ENCODE assay signal across 22 cellular contexts in genomic region chr17:41419712-41420111, GRCh38. TPM values are rescaled to one million over a fixed set of nuclear protein-coding genes. Genes with fewer than 3 reads are reported as not detected.
DNase-seq lines count a peak whose midpoint lies in the region; ATAC-seq lines count a peak whose summit lies in the region.
"Had no signal": no experiment of that assay in that cellular context is flagged by ENCODE, and none has a peak within 500 bp of the region (broad histone marks: within the 10 kb centered on the region; RNA-seq: fewer than 3 reads in every experiment).

No MANE protein-coding gene starts in this region.

- ATAC-seq in T-helper 17 cell: peak; percentile 57
- no peak for ATAC-seq in GM19023 (IDR thresholded peaks at IDR 0.05; ENCODE audit: unreplicated experiment)
- ATAC-seq: K562 had no signal

- H3K27me3 ChIP-seq in trophoblast cell (ENCODE audit: insufficient read depth, low read length): no peaks in the 10 kb centered on the region
- H3K27me3 ChIP-seq: BE2C had no signal

- no peak overlapping the region for H3K4me2 ChIP-seq in trophoblast cell (ENCODE audit: low read length)

- H3K36me3 ChIP-seq in trophoblast cell (ENCODE audit: control insufficient read depth in 1 of 2, insufficient read depth in 2 of 2, low read length in 2 of 2): no peaks in the 10 kb centered on the region
- H3K36me3 ChIP-seq: BE2C had no signal

- DNase-seq in DMS79 treated with DMSO at 0.1 percent for 48 hours (lab: John Stamatoyannopoulos, UW) (peak; percentile 81), T-helper 17 cell (no peak), epithelial cell of prostate (ENCODE audit: low read depth, low spot score) (no peak), trophoblast cell (no peak), dermis blood vessel endothelial cell (no peak)
- no peak for DNase-seq in stimulated activated CD4-positive, alpha-beta T cell treated with anti-CD3 and anti-CD28 coated beads, Interleukin-12 subunit alpha, Interleukin-12 subunit beta, amount 100 ng/mL, for 4 hours
- DNase-seq in effector CD4-positive, alpha-beta T cell: no peak
- DNase-seq: BE2C; CD4-positive, CD25-positive, alpha-beta regulatory T cell; COR-L47; DMS 273 treated with DMSO at 0.1 percent for 48 hours; GDM1; H9; NCI-H1105; NCI-H2081; NCI-H748 treated with DMSO at 0.1 percent for 48 hours; OCI-M1; RPMI8226 had no signal

- no peak overlapping the region for H3K4me3 Mint-ChIP-seq in T-helper 17 cell
- H3K4me3 Mint-ChIP-seq: CD4-positive, CD25-positive, alpha-beta regulatory T cell; H9 had no signal

- H3K79me1 ChIP-seq in trophoblast cell (ENCODE audit: low read length): peaks cover 3% of the 10 kb centered on the region

- H3K9ac ChIP-seq in trophoblast cell (ENCODE audit: low read length): no peak overlapping the region

- no peak overlapping the region for H4K91ac ChIP-seq in trophoblast cell (ENCODE audit: low read depth, low read length)

- H2BK5ac ChIP-seq in trophoblast cell (ENCODE audit: low read depth, low read length, poor library complexity): no peak overlapping the region

- H2AK5ac ChIP-seq in trophoblast cell (ENCODE audit: low read length): no peak overlapping the region

- H4K12ac ChIP-seq in trophoblast cell (ENCODE audit: low read depth, low read length): no peak overlapping the region

- H3K4me3 ChIP-seq in trophoblast cell (ENCODE audit: low read depth, low read length): no peak overlapping the region
- H3K4me3 ChIP-seq: K562 had no signal

- H3K36me3 Mint-ChIP-seq in T-helper 17 cell (ENCODE audit: low read depth): peaks cover 7% of the 10 kb centered on the region
- H3K36me3 Mint-ChIP-seq: CD4-positive, CD25-positive, alpha-beta regulatory T cell had no signal

- peaks cover 16% of the 10 kb centered on the region for H3K4me1 Mint-ChIP-seq in T-helper 17 cell

- H2AFZ ChIP-seq in trophoblast cell (ENCODE audit: insufficient read depth, low read length, poor library complexity): no peak overlapping the region

- H3K4ac ChIP-seq in trophoblast cell (ENCODE audit: low read depth, low read length): no peak overlapping the region

- WGBS in trophoblast cell (ENCODE audit: extremely low coverage, insufficient coverage, insufficient read length): no CpG with 5 or more reads among the region's 4 CpGs

- peaks cover 11 to 26% of the 10 kb centered on the region in 2 experiments for H3K4me1 ChIP-seq in trophoblast cell (ENCODE audit: control insufficient read depth in 1 of 2, insufficient read depth in 2 of 2, low read length in 2 of 2)

- H3K9me3 ChIP-seq in T-helper 17 cell (ENCODE audit: control insufficient read depth, low read length, poor library complexity, severe bottlenecking): no peaks in the 10 kb centered on the region
- H3K9me3 ChIP-seq in trophoblast cell (ENCODE audit: insufficient read depth, low read depth, low read length): peaks cover 2% of the 10 kb centered on the region
- H3K9me3 ChIP-seq: BE2C had no signal

- H3K27ac ChIP-seq in epithelial cell of prostate: peak overlapping the region; percentile 84
- H3K27ac ChIP-seq in trophoblast cell (ENCODE audit: low read depth, low read length): no peak overlapping the region

- no peak overlapping the region for H3K18ac ChIP-seq in trophoblast cell (ENCODE audit: low read length)

- no peak overlapping the region for H3K14ac ChIP-seq in trophoblast cell (ENCODE audit: low read length)

- H2BK12ac ChIP-seq in trophoblast cell (ENCODE audit: low read length): peak overlapping the region; percentile 21

- H3K27me3 Mint-ChIP-seq in T-helper 17 cell: peaks cover 12% of the 10 kb centered on the region

- no peak overlapping the region for H3K23ac ChIP-seq in trophoblast cell (ENCODE audit: low read length)

- no peak overlapping the region for H4K8ac ChIP-seq in trophoblast cell (ENCODE audit: low read depth, low read length)

- H2BK120ac ChIP-seq in trophoblast cell (ENCODE audit: insufficient read depth, low read length, poor library complexity): no peak overlapping the region

- H3K79me2 ChIP-seq in trophoblast cell (ENCODE audit: control insufficient read depth, insufficient read depth, low read length, poor library complexity): no peaks in the 10 kb centered on the region

- H3K27ac Mint-ChIP-seq in T-helper 17 cell: no peak overlapping the region
- H3K27ac Mint-ChIP-seq: CD4-positive, CD25-positive, alpha-beta regulatory T cell; H9 had no signal

RNA-seq across cellular contexts. Expression of gene KRT37, which starts 4.7 kb away (rescaled TPM):
- not detected for total RNA-seq in T-helper 17 cell
- polyA plus RNA-seq in trophoblast cell (2013): 0.03 and 0.07 TPM in 2 replicates
- total RNA-seq in dermis blood vessel endothelial cell: not detected in 2 replicates
- total RNA-seq: CD4-positive, CD25-positive, alpha-beta regulatory T cell; Daoy; H9; K562; NCI-H460 had no signal
- polyA plus RNA-seq: CD4-positive, CD25-positive, alpha-beta regulatory T cell; K562 had no signal

RNA-seq across cellular contexts. Expression of gene KRT38, which starts 21.1 kb away (rescaled TPM):
- not detected for total RNA-seq in T-helper 17 cell
- not detected in 2 replicates for polyA plus RNA-seq in trophoblast cell (2013)
- not detected in 2 replicates for total RNA-seq in dermis blood vessel endothelial cell
- total RNA-seq: CD4-positive, CD25-positive, alpha-beta regulatory T cell; Daoy; H9; K562; NCI-H460 had no signal
- polyA plus RNA-seq: CD4-positive, CD25-positive, alpha-beta regulatory T cell; K562 had no signal

RNA-seq across cellular contexts. Expression of gene KRT31, which starts 22.3 kb away (rescaled TPM):
- not detected for total RNA-seq in T-helper 17 cell
- not detected in 2 replicates for polyA plus RNA-seq in trophoblast cell (2013)
- total RNA-seq in dermis blood vessel endothelial cell: not detected in 2 replicates
- total RNA-seq: CD4-positive, CD25-positive, alpha-beta regulatory T cell; Daoy; H9; K562; NCI-H460 had no signal
- polyA plus RNA-seq: CD4-positive, CD25-positive, alpha-beta regulatory T cell; K562 had no signal

RNA-seq across cellular contexts. Expression of gene KRT34, which starts 37.6 kb away (rescaled TPM):
- not detected for total RNA-seq in T-helper 17 cell
- polyA plus RNA-seq in trophoblast cell (2013): not detected in 2 replicates
- 0.51 TPM in 1 of 2 replicates, not detected in the other for total RNA-seq in dermis blood vessel endothelial cell
- total RNA-seq: CD4-positive, CD25-positive, alpha-beta regulatory T cell; H9; K562 had no signal
- polyA plus RNA-seq: CD4-positive, CD25-positive, alpha-beta regulatory T cell; K562 had no signal

RNA-seq across cellular contexts. Expression of gene KRT32, which starts 47.5 kb away (rescaled TPM):
- not detected for total RNA-seq in T-helper 17 cell
- polyA plus RNA-seq in trophoblast cell (2013): not detected in 2 replicates
- total RNA-seq in dermis blood vessel endothelial cell: not detected in 2 replicates
- total RNA-seq: CD4-positive, CD25-positive, alpha-beta regulatory T cell; H9; K562; NCI-H460 had no signal
- polyA plus RNA-seq: CD4-positive, CD25-positive, alpha-beta regulatory T cell; K562 had no signal
